Comparison of ENCODE assay signal across 8 cellular contexts in the genomic region with DNA sequence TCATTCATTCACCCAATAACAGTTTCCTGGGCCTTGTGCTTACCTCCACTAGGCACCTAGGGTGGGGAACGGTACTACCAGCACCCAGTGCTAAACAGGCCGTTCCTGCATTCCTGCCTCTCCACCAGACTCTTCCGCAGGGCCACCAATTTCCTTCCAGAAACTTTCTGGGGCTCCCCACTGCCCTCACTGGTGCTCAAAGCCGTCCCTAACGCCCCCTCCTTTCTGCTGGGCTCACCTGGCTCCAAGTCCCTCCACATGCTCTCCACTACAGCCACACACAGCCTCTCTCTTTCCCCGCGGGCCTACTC. TPM values are rescaled to one million over a fixed set of nuclear protein-coding genes. Genes with fewer than 3 reads are reported as not detected.
DNase-seq lines count a peak whose midpoint lies in the region; ATAC-seq and TF ChIP-seq lines count a peak whose summit lies in the region.

No MANE protein-coding gene starts in this region.

- H3K27me3 ChIP-seq in BJ (ENCODE audit: control insufficient read depth, insufficient read depth, low read length), result no peaks in the 10 kb centered on the region

- H3K4me3 ChIP-seq in BJ (ENCODE audit: low read depth, low read length), result peak overlapping the region; percentile 71

- H3K36me3 Mint-ChIP-seq in natural killer cell treated with Interleukin-12 subunit alpha and Interleukin-12 subunit beta and Interleukin-15 and Interleukin-18, amount 100 ng/mL, for 72 hours, result peaks cover 30% of the 10 kb centered on the region

- H3K36me3 ChIP-seq in BJ (ENCODE audit: control insufficient read depth, insufficient read depth, low read length), result no peaks in the 10 kb centered on the region

- ATAC-seq in natural killer cell treated with Interleukin-12 subunit alpha and Interleukin-12 subunit beta and Interleukin-15 and Interleukin-18, amount 100 ng/mL, for 72 hours, result no peak
- no peak for ATAC-seq in HG03025 (IDR thresholded peaks at IDR 0.05; ENCODE audit: low FRiP score, unreplicated experiment)

- TF ChIP-seq CTCF in BJ (IDR thresholded peaks at IDR 0.05; ENCODE audit: insufficient read depth, low read depth, low read length), result no peak

- no peaks in the 10 kb centered on the region for H3K9me3 Mint-ChIP-seq in natural killer cell treated with Interleukin-12 subunit alpha and Interleukin-12 subunit beta and Interleukin-15 and Interleukin-18, amount 100 ng/mL, for 72 hours

- H3K27ac Mint-ChIP-seq in natural killer cell treated with Interleukin-12 subunit alpha and Interleukin-12 subunit beta and Interleukin-15 and Interleukin-18, amount 100 ng/mL, for 72 hours, result peak overlapping the region; percentile 81 to 91

- H3K27me3 Mint-ChIP-seq in natural killer cell treated with Interleukin-12 subunit alpha and Interleukin-12 subunit beta and Interleukin-15 and Interleukin-18, amount 100 ng/mL, for 72 hours, result peaks cover 0 to 2% of the 10 kb centered on the region in 2 donors

- H3K4me1 Mint-ChIP-seq in natural killer cell treated with Interleukin-12 subunit alpha and Interleukin-12 subunit beta and Interleukin-15 and Interleukin-18, amount 100 ng/mL, for 72 hours (ENCODE audit: low read depth in 2 of 2), result peaks cover 48 to 55% of the 10 kb centered on the region in 2 donors

- no peak for DNase-seq in BJ (ENCODE audit: low read depth)
- DNase-seq in LoVo (ENCODE audit: low spot score), result peak; percentile 16
- no peak for DNase-seq in natural killer cell treated with Interleukin-12 subunit alpha and Interleukin-12 subunit beta and Interleukin-15 and Interleukin-18, amount 100 ng/mL, for 72 hours (ENCODE audit: low spot score)
- DNase-seq in anterior cingulate cortex (lab: John Stamatoyannopoulos, UW), result no peak
- no peak for DNase-seq in cerebellum (ENCODE audit: low spot score)
- DNase-seq in ureter (ENCODE audit: low spot score), result no peak

- POLR2A ChIA-PET in BJ (lab: Charles Lee), result no interaction called here

- CTCF ChIA-PET in BJ (lab: Yijun Ruan, JAX), result no interaction called here

- H3K4me3 Mint-ChIP-seq in natural killer cell treated with Interleukin-12 subunit alpha and Interleukin-12 subunit beta and Interleukin-15 and Interleukin-18, amount 100 ng/mL, for 72 hours, result peak overlapping the region; percentile 99

- H3K27ac ChIP-seq in cingulate gyrus (ENCODE audit: low read depth, low read length), result peak overlapping the region; percentile 88

RNA-seq across cellular contexts. Expression of gene PHF19, which starts 1.4 kb away (rescaled TPM):
- 32.8 and 61.7 TPM in 2 replicates for polyA plus RNA-seq in BJ (2011; rRNA removed)
- 47.5 and 51.6 TPM in 2 replicates for polyA minus RNA-seq in BJ (2011; rRNA and poly(A)+ RNA removed)
- total RNA-seq in natural killer cell treated with Interleukin-12 subunit alpha and Interleukin-12 subunit beta and Interleukin-15 and Interleukin-18, amount 100 ng/mL, for 72 hours, result 100 to 1,000 TPM in 1 of 2 donors, 10 to 100 TPM in 1; 97.4 to 177 TPM
- total RNA-seq in cerebellum (20.5 TPM), ureter (33.3 TPM)

RNA-seq across cellular contexts. Expression of gene PSMD5, which starts 32.9 kb away (rescaled TPM):
- polyA plus RNA-seq in BJ (2011; rRNA removed), result 22.0 and 37.7 TPM in 2 replicates
- 14.3 and 18.0 TPM in 2 replicates for polyA minus RNA-seq in BJ (2011; rRNA and poly(A)+ RNA removed)
- 10 to 100 TPM; 59.5 to 70.4 TPM for total RNA-seq in natural killer cell treated with Interleukin-12 subunit alpha and Interleukin-12 subunit beta and Interleukin-15 and Interleukin-18, amount 100 ng/mL, for 72 hours
- 25.8 TPM for total RNA-seq in cerebellum
- 53.4 TPM for total RNA-seq in ureter

RNA-seq across cellular contexts. Expression of gene TRAF1, which starts 51.0 kb away (rescaled TPM):
- polyA plus RNA-seq in BJ (2011; rRNA removed), result 2.2 and 3.3 TPM in 2 replicates
- polyA minus RNA-seq in BJ (2011; rRNA and poly(A)+ RNA removed), result 3.0 and 3.3 TPM in 2 replicates
- total RNA-seq in natural killer cell treated with Interleukin-12 subunit alpha and Interleukin-12 subunit beta and Interleukin-15 and Interleukin-18, amount 100 ng/mL, for 72 hours, result 100 to 1,000 TPM; 145 to 375 TPM
- 3.6 TPM for total RNA-seq in cerebellum
- 10.0 TPM for total RNA-seq in ureter

Comparison
In these comparisons a context has a peak if more than half of its experiments do, and no peak if none do; other contexts are left out.
1. RNA of gene TRAF1, which starts 51.0 kb away (total RNA-seq): 145 to 375 TPM in natural killer cell treated with Interleukin-12 subunit alpha and Interleukin-12 subunit beta and Interleukin-15 and Interleukin-18, amount 100 ng/mL, for 72 hours; 10.0 TPM in ureter (single experiment) and 3.6 TPM in cerebellum (single experiment); every median in the first group is over 10 times any median in the second.